In the genomic region with DNA sequence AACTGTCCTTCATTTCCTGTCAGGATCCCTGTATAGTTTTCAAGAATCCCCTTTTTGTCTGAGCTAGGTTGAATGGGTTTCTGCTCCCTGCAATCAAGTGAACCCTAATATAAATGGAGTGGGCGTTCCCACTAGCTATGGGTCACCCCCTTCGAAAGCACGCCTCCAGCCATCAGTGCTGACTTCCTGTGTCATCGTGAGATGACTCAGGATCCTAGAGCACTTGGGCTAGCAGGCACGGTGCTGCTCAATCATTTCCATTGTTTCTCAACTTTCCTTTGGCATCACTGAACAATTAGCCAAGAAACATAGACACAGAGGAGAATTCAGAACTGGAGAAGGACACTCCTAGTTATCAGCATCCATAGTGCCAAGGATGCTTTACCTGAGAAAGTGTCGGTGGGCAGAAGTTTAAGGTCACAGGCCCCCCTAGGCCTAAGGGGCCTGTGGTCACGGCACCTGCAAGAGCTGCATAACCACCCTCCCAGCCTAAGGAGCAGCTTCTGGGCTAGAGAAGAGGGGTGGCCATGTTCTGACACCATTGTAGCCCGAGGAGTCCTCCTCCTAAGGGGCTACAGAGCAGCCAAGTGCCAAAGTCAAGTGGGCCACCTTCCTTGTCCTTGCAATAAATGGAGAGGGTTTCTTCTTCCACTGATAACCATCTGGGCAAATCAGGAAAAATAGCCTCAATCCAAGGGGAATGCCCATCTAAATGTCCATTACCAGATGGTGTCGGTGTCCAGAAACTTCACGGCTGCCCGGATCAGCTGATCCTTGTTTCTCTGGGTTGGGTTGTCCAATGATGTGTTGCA, we compare ENCODE assay signal across 9 cellular contexts. TPM values are rescaled to one million over a fixed set of nuclear protein-coding genes. Genes with fewer than 3 reads are reported as not detected.
DNase-seq lines count a peak whose midpoint lies in the region; ATAC-seq and TF ChIP-seq lines count a peak whose summit lies in the region.
"Had no signal": no experiment of that assay in that cellular context is flagged by ENCODE, and none has a peak within 500 bp of the region (broad histone marks: within the 10 kb centered on the region; RNA-seq: fewer than 3 reads in every experiment).

No MANE protein-coding gene starts in this region.

- no peaks in the 10 kb centered on the region for H3K9me3 ChIP-seq in A673 (ENCODE audit: low read depth, low read length, poor library complexity, severe bottlenecking)
- H3K9me3 ChIP-seq in PC-3 (ENCODE audit: low read length), result no peaks in the 10 kb centered on the region

- no peak overlapping the region for H3K27ac ChIP-seq in A673 (ENCODE audit: low read depth, low read length, poor library complexity, severe bottlenecking)
- H3K27ac ChIP-seq in PC-3 (ENCODE audit: low read length), result peak overlapping the region; percentile 11
- no peak overlapping the region for H3K27ac ChIP-seq in coronary artery

- H3K79me2 ChIP-seq in PC-3 (ENCODE audit: low read length), result no peaks in the 10 kb centered on the region

- no peak overlapping the region for H3K4me2 ChIP-seq in PC-3 (ENCODE audit: low read length)

- no peak overlapping the region for H3K9ac ChIP-seq in PC-3 (ENCODE audit: low read length)

- POLR2A ChIA-PET in A673 (lab: Charles Lee; ENCODE audit: low non-redundant PET) (no interaction called here), PC-3 (lab: Charles Lee; ENCODE audit: unreplicated experiment) (no interaction called here)

- peak; percentile 31 for DNase-seq in A673 (ENCODE audit: low spot score)
- peak; percentile 68 for DNase-seq in PC-3
- DNase-seq in fibroblast of peridontal ligament (ENCODE audit: extremely low read depth), result peak; percentile 29
- no peak for DNase-seq in NCI-H1417 (lab: John Stamatoyannopoulos, UW)
- no peak for DNase-seq in NCI-H82 (lab: John Stamatoyannopoulos, UW)
- no peak for DNase-seq in coronary artery (ENCODE audit: low spot score)
- DNase-seq: KG1 had no signal

- intact Hi-C loops in A673 (cut with micrococcal nuclease; ENCODE audit: unreplicated experiment), result no loop called here
- intact Hi-C loops in PC-3 (cut with micrococcal nuclease), result no loop called here

- no peaks in the 10 kb centered on the region for H3F3A ChIP-seq in PC-3 (ENCODE audit: low read length, unreplicated experiment)

- ATAC-seq in GM18907 (IDR thresholded peaks at IDR 0.05; ENCODE audit: unreplicated experiment) (peak; percentile 65), PC-3 (peak; percentile 79), GM18873 (IDR thresholded peaks at IDR 0.05; ENCODE audit: low FRiP score, unreplicated experiment) (no peak)

- no peaks in the 10 kb centered on the region for H3K36me3 ChIP-seq in A673 (ENCODE audit: insufficient read depth, low read length, poor library complexity, severe bottlenecking)
- peaks cover 18% of the 10 kb centered on the region for H3K36me3 ChIP-seq in PC-3 (ENCODE audit: low read depth, low read length)

- BruUV-seq in A673 (replicated peaks; lab: Mats Ljungman, UMichigan), result no TSS peak
- no TSS peak for BruUV-seq in PC-3 (replicated peaks; lab: Mats Ljungman, UMichigan)

- TF ChIP-seq CTCF in A673 (conservative IDR thresholded peaks at IDR 0.05; ENCODE audit: low read depth, low read length) (no peak), PC-3 (conservative IDR thresholded peaks at IDR 0.05; ENCODE audit: low read depth, low read length) (no peak), coronary artery (IDR thresholded peaks at IDR 0.05) (no peak)

- H3K4me1 ChIP-seq in A673 (ENCODE audit: insufficient read depth, low read length, poor library complexity, severe bottlenecking) (peaks cover 25% of the 10 kb centered on the region), PC-3 (ENCODE audit: insufficient read depth, low read length) (peaks cover 14% of the 10 kb centered on the region)

- H3K9me2 ChIP-seq in PC-3 (replicated peaks; ENCODE audit: low read length), result no peaks in the 10 kb centered on the region

- H4K20me1 ChIP-seq in PC-3 (ENCODE audit: low read length), result no peaks in the 10 kb centered on the region

- CTCF ChIA-PET in A673 (lab: Charles Lee) (no interaction called here), PC-3 (lab: Charles Lee) (no interaction called here)

- H3K27me3 ChIP-seq in A673 (replicated peaks; ENCODE audit: insufficient read depth, low read depth, low read length, poor library complexity) (no peaks in the 10 kb centered on the region), PC-3 (ENCODE audit: low read length) (no peaks in the 10 kb centered on the region)

- H3K4me3 ChIP-seq in A673 (ENCODE audit: low read depth, low read length, poor library complexity, severe bottlenecking) (no peak overlapping the region), PC-3 (ENCODE audit: low read length) (no peak overlapping the region), coronary artery (no peak overlapping the region)

- no peak overlapping the region for H2AFZ ChIP-seq in PC-3 (ENCODE audit: low read length)

RNA-seq across cellular contexts. Expression of gene ATPAF2, which starts 13.2 kb away (rescaled TPM):
- total RNA-seq in A673 (2021) (30.5 and 33.7 TPM in 2 replicates), PC-3 (2014; rRNA removed) (34.7 and 40.5 TPM in 2 replicates)

RNA-seq across cellular contexts. Expression of gene GID4, which starts 13.4 kb away (rescaled TPM):
- total RNA-seq in A673 (2021) (14.0 and 16.5 TPM in 2 replicates), PC-3 (2014; rRNA removed) (7.3 and 9.7 TPM in 2 replicates)

RNA-seq across cellular contexts. Expression of gene DRC3, which starts 53.1 kb away (rescaled TPM):
- 1.0 and 2.0 TPM in 2 replicates for total RNA-seq in A673 (2021)
- total RNA-seq in PC-3 (2014; rRNA removed), result 1.9 and 2.2 TPM in 2 replicates

RNA-seq across cellular contexts. Expression of gene TOM1L2, which starts 53.6 kb away (rescaled TPM):
- total RNA-seq in A673 (2021), result 10.0 and 15.2 TPM in 2 replicates
- 53.3 and 77.1 TPM in 2 replicates for total RNA-seq in PC-3 (2014; rRNA removed)

Comparison
In these comparisons a context has a peak if more than half of its experiments do, and no peak if none do; other contexts are left out.
1. DNase-seq: peak in A673 (single experiment), PC-3 (single experiment) and fibroblast of peridontal ligament (single experiment); none in NCI-H1417 (0 of 3), NCI-H82 (single experiment) and coronary artery (single experiment).